1 cellular context compared by ENCODE assay signal in genomic region chr6:27592481-27593199, GRCh38.
A peak's percentile ranks its signal among the peaks of the same experiment; 100 is the strongest.
TF ChIP-seq lines count a peak whose summit lies in the region.

No MANE protein-coding gene starts in this region.

TF ChIP-seq in K562, 482 proteins besides CTCF, POLR2A, EP300 and RAD21 (continued from another document and continues in another):
- TF ChIP-seq, protein P1, sequence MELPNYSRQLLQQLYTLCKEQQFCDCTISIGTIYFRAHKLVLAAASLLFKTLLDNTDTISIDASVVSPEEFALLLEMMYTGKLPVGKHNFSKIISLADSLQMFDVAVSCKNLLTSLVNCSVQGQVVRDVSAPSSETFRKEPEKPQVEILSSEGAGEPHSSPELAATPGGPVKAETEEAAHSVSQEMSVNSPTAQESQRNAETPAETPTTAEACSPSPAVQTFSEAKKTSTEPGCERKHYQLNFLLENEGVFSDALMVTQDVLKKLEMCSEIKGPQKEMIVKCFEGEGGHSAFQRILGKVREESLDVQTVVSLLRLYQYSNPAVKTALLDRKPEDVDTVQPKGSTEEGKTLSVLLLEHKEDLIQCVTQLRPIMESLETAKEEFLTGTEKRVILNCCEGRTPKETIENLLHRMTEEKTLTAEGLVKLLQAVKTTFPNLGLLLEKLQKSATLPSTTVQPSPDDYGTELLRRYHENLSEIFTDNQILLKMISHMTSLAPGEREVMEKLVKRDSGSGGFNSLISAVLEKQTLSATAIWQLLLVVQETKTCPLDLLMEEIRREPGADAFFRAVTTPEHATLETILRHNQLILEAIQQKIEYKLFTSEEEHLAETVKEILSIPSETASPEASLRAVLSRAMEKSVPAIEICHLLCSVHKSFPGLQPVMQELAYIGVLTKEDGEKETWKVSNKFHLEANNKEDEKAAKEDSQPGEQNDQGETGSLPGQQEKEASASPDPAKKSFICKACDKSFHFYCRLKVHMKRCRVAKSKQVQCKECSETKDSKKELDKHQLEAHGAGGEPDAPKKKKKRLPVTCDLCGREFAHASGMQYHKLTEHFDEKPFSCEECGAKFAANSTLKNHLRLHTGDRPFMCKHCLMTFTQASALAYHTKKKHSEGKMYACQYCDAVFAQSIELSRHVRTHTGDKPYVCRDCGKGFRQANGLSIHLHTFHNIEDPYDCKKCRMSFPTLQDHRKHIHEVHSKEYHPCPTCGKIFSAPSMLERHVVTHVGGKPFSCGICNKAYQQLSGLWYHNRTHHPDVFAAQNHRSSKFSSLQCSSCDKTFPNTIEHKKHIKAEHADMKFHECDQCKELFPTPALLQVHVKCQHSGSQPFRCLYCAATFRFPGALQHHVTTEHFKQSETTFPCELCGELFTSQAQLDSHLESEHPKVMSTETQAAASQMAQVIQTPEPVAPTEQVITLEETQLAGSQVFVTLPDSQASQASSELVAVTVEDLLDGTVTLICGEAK (IDR thresholded peaks at IDR 0.05): peak; percentile 88
- TF ChIP-seq, protein P1 (CRISPR knock-in tag; IDR thresholded peaks at IDR 0.05): peak; percentile 41; the same call in 1 of the 2 replicates
- TF ChIP-seq CREB1 (IDR thresholded peaks at IDR 0.05) (no peak; the same call in 1 of the 2 replicates), CREB1 (CRISPR knock-in tag; IDR thresholded peaks at IDR 0.05) (peak; percentile 55; the same call in 1 of the 2 replicates), PHTF2 (CRISPR knock-in tag; IDR thresholded peaks at IDR 0.05) (no peak), SMAD2 (IDR thresholded peaks at IDR 0.05; ENCODE audit: low read depth, low read length) (no peak), ZSCAN29 (IDR thresholded peaks at IDR 0.05) (peak; percentile 94), CBX8 (IDR thresholded peaks at IDR 0.05; ENCODE audit: borderline replicate concordance, extremely low read depth, low read depth, low read length, poor library complexity, severe bottlenecking) (no peak), MYBL2 (IDR thresholded peaks at IDR 0.05; ENCODE audit: low read depth) (peak; percentile 13; the same call in 1 of the 2 replicates), MYBL2 (CRISPR knock-in tag; IDR thresholded peaks at IDR 0.05; ENCODE audit: borderline replicate concordance) (no peak), E2F4 (CRISPR knock-in tag; IDR thresholded peaks at IDR 0.05; ENCODE audit: low read depth) (no peak), SUPT5H (IDR thresholded peaks at IDR 0.05) (no peak), CBX2 (IDR thresholded peaks at IDR 0.05; ENCODE audit: insufficient read depth, low read length, poor library complexity, severe bottlenecking) (no peak), YBX1 (IDR thresholded peaks at IDR 0.05) (no peak), NR2C2 (CRISPR knock-in tag; IDR thresholded peaks at IDR 0.05) (no peak), NR2C2 (tag; IDR thresholded peaks at IDR 0.05) (peak; percentile 51; the same call in 1 of the 2 replicates), MAZ (CRISPR knock-in tag; conservative IDR thresholded peaks at IDR 0.05 in 1 of 2, IDR thresholded peaks at IDR 0.05 in 1 of 2) (peak; percentile 64 to 78), BCOR (IDR thresholded peaks at IDR 0.05) (peak; percentile 91), CTCFL (IDR thresholded peaks at IDR 0.05; ENCODE audit: borderline replicate concordance, insufficient read depth, low read depth, low read length, poor library complexity, severe bottlenecking) (no peak), GTF3C2 (IDR thresholded peaks at IDR 0.05; ENCODE audit: borderline replicate concordance, extremely low read depth, insufficient read length) (peak; percentile 97), WHSC1 (IDR thresholded peaks at IDR 0.05; ENCODE audit: low read length) (no peak), ZNF384 (IDR thresholded peaks at IDR 0.05; ENCODE audit: low read depth, low read length) (peak; percentile 95), KDM4B (IDR thresholded peaks at IDR 0.05; ENCODE audit: borderline replicate concordance in 2 of 2, low read depth in 1 of 2) (no peak), DPF2 (IDR thresholded peaks at IDR 0.05) (peak; percentile 80), U2AF2 (optimal IDR thresholded peaks at IDR 0.05; ENCODE audit: low read depth, low read length) (no peak), POU5F1 (IDR thresholded peaks at IDR 0.05; ENCODE audit: borderline replicate concordance, low read depth, low read length, partially characterized antibody) (no peak)
- TF ChIP-seq, protein P2, sequence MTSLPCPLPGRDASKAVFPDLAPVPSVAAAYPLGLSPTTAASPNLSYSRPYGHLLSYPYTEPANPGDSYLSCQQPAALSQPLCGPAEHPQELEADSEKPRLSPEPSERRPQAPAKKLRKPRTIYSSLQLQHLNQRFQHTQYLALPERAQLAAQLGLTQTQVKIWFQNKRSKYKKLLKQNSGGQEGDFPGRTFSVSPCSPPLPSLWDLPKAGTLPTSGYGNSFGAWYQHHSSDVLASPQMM (CRISPR knock-in tag; IDR thresholded peaks at IDR 0.05): no peak
- TF ChIP-seq, protein P3, sequence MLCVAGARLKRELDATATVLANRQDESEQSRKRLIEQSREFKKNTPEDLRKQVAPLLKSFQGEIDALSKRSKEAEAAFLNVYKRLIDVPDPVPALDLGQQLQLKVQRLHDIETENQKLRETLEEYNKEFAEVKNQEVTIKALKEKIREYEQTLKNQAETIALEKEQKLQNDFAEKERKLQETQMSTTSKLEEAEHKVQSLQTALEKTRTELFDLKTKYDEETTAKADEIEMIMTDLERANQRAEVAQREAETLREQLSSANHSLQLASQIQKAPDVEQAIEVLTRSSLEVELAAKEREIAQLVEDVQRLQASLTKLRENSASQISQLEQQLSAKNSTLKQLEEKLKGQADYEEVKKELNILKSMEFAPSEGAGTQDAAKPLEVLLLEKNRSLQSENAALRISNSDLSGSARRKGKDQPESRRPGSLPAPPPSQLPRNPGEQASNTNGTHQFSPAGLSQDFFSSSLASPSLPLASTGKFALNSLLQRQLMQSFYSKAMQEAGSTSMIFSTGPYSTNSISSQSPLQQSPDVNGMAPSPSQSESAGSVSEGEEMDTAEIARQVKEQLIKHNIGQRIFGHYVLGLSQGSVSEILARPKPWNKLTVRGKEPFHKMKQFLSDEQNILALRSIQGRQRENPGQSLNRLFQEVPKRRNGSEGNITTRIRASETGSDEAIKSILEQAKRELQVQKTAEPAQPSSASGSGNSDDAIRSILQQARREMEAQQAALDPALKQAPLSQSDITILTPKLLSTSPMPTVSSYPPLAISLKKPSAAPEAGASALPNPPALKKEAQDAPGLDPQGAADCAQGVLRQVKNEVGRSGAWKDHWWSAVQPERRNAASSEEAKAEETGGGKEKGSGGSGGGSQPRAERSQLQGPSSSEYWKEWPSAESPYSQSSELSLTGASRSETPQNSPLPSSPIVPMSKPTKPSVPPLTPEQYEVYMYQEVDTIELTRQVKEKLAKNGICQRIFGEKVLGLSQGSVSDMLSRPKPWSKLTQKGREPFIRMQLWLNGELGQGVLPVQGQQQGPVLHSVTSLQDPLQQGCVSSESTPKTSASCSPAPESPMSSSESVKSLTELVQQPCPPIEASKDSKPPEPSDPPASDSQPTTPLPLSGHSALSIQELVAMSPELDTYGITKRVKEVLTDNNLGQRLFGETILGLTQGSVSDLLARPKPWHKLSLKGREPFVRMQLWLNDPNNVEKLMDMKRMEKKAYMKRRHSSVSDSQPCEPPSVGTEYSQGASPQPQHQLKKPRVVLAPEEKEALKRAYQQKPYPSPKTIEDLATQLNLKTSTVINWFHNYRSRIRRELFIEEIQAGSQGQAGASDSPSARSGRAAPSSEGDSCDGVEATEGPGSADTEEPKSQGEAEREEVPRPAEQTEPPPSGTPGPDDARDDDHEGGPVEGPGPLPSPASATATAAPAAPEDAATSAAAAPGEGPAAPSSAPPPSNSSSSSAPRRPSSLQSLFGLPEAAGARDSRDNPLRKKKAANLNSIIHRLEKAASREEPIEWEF (CRISPR knock-in tag; IDR thresholded peaks at IDR 0.05): no peak
- TF ChIP-seq, protein P4, sequence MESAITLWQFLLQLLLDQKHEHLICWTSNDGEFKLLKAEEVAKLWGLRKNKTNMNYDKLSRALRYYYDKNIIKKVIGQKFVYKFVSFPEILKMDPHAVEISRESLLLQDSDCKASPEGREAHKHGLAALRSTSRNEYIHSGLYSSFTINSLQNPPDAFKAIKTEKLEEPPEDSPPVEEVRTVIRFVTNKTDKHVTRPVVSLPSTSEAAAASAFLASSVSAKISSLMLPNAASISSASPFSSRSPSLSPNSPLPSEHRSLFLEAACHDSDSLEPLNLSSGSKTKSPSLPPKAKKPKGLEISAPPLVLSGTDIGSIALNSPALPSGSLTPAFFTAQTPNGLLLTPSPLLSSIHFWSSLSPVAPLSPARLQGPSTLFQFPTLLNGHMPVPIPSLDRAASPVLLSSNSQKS (CRISPR knock-in tag; IDR thresholded peaks at IDR 0.05): no peak
- TF ChIP-seq, protein P5, sequence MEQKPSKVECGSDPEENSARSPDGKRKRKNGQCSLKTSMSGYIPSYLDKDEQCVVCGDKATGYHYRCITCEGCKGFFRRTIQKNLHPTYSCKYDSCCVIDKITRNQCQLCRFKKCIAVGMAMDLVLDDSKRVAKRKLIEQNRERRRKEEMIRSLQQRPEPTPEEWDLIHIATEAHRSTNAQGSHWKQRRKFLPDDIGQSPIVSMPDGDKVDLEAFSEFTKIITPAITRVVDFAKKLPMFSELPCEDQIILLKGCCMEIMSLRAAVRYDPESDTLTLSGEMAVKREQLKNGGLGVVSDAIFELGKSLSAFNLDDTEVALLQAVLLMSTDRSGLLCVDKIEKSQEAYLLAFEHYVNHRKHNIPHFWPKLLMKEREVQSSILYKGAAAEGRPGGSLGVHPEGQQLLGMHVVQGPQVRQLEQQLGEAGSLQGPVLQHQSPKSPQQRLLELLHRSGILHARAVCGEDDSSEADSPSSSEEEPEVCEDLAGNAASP (IDR thresholded peaks at IDR 0.05): no peak
- TF ChIP-seq, protein P6, sequence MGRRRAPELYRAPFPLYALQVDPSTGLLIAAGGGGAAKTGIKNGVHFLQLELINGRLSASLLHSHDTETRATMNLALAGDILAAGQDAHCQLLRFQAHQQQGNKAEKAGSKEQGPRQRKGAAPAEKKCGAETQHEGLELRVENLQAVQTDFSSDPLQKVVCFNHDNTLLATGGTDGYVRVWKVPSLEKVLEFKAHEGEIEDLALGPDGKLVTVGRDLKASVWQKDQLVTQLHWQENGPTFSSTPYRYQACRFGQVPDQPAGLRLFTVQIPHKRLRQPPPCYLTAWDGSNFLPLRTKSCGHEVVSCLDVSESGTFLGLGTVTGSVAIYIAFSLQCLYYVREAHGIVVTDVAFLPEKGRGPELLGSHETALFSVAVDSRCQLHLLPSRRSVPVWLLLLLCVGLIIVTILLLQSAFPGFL (CRISPR knock-in tag; IDR thresholded peaks at IDR 0.05): 0 out of 2 replicates have a peak, but pooled peaks have one; percentile 36
